In the genomic region with DNA sequence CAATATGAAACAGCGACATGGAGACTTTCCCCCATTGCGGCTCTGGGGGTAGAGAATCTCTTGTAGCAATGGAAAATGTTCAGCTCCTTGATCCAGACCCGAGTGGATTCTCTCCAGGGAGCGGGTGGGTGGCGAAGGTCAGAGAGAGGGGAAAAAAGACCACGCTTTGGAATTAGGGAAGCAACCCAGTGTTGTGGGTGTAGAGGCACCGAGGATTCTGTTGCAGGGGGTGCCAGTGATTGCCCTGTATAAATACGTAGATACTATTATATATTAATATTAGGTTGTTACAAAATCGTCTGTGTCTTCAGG, we compare ENCODE assay signal across 8 cellular contexts.
A peak's percentile ranks its signal among the peaks of the same experiment; 100 is the strongest.
DNase-seq lines count a peak whose midpoint lies in the region; ATAC-seq, FAIRE-seq and TF ChIP-seq lines count a peak whose summit lies in the region.

No MANE protein-coding gene starts in this region.

- H4K20me1 ChIP-seq in OCI-LY3 (ENCODE audit: insufficient read depth, low read length), result no peaks in the 10 kb centered on the region

- H3K27me3 Mint-ChIP-seq in Calu3 (ENCODE audit: unreplicated experiment), result no peaks in the 10 kb centered on the region
- H3K27me3 Mint-ChIP-seq in natural killer cell treated with Interleukin-12 subunit alpha and Interleukin-12 subunit beta and Interleukin-15 and Interleukin-18, amount 100 ng/mL, for 72 hours, result peaks cover 0 to 2% of the 10 kb centered on the region in 2 donors

- H2AFZ ChIP-seq in OCI-LY3 (ENCODE audit: low read depth, low read length), result peak overlapping the region; percentile 31; the same call in 1 of the 2 replicates

- H3K4me1 ChIP-seq in OCI-LY3 (ENCODE audit: low read length) (peaks cover 34% of the 10 kb centered on the region), duodenal mucosa (ENCODE audit: control insufficient read depth in 1 of 2, insufficient read depth in 2 of 2, low read length in 2 of 2) (peaks cover 29 to 40% of the 10 kb centered on the region in 2 donors)

- no peaks in the 10 kb centered on the region for H3K9me3 Mint-ChIP-seq in Calu3 (ENCODE audit: low read depth, unreplicated experiment)
- no peaks in the 10 kb centered on the region for H3K9me3 Mint-ChIP-seq in natural killer cell treated with Interleukin-12 subunit alpha and Interleukin-12 subunit beta and Interleukin-15 and Interleukin-18, amount 100 ng/mL, for 72 hours

- ATAC-seq in natural killer cell treated with Interleukin-12 subunit alpha and Interleukin-12 subunit beta and Interleukin-15 and Interleukin-18, amount 100 ng/mL, for 72 hours, result no peak
- no peak for ATAC-seq in GM21360 (IDR thresholded peaks at IDR 0.05; ENCODE audit: unreplicated experiment)
- no peak for ATAC-seq in GM18517 (IDR thresholded peaks at IDR 0.05; ENCODE audit: unreplicated experiment)

- FAIRE-seq in D721Med (lab: Jason Lieb, UNC), result no peak

- CTCF ChIA-PET in Calu3 (lab: Charles Lee), result interaction anchor here (1.1 to 1.5 kb wide), 5 partner anchors 136 to 395 kb away, joined by 3 to 10 read pairs (median 6); partner anchors contain the start of gene KRAS

- intact Hi-C loops in Calu3 (cut with micrococcal nuclease; ENCODE audit: unreplicated experiment), result loop anchor here (1.0 kb wide), 4 partner anchors 145 to 395 kb away; no protein-coding TSS in a partner anchor

- H3K79me2 ChIP-seq in OCI-LY3 (ENCODE audit: low read length), result peaks cover 11% of the 10 kb centered on the region

- H3K4me2 ChIP-seq in OCI-LY3 (ENCODE audit: low read length), result peak overlapping the region; percentile 98

- H3K9ac ChIP-seq in OCI-LY3 (ENCODE audit: low read length), result peak overlapping the region; percentile 77
- H3K9ac ChIP-seq in duodenal mucosa (ENCODE audit: low read depth in 1 of 2, low read length in 2 of 2), result peak overlapping the region; percentile 56 to 92

- peaks cover 9% of the 10 kb centered on the region for H3K4me1 Mint-ChIP-seq in Calu3 (ENCODE audit: low read depth, unreplicated experiment)
- peaks cover 26 to 38% of the 10 kb centered on the region in 2 donors for H3K4me1 Mint-ChIP-seq in natural killer cell treated with Interleukin-12 subunit alpha and Interleukin-12 subunit beta and Interleukin-15 and Interleukin-18, amount 100 ng/mL, for 72 hours (ENCODE audit: low read depth in 2 of 2)

- peak overlapping the region; percentile 96 for H3K27ac Mint-ChIP-seq in Calu3 (ENCODE audit: unreplicated experiment)
- peak overlapping the region; percentile 95 to 99 for H3K27ac Mint-ChIP-seq in natural killer cell treated with Interleukin-12 subunit alpha and Interleukin-12 subunit beta and Interleukin-15 and Interleukin-18, amount 100 ng/mL, for 72 hours

- H3K27ac ChIP-seq in OCI-LY3 (ENCODE audit: low read length) (peak overlapping the region; percentile 89), duodenal mucosa (ENCODE audit: low read depth, low read length) (peak overlapping the region; percentile 98)

- peak overlapping the region; percentile 91 for H3K4me3 ChIP-seq in OCI-LY3 (ENCODE audit: low read length)
- H3K4me3 ChIP-seq in duodenal mucosa (ENCODE audit: low read depth in 1 of 2, low read length in 2 of 2), result peak overlapping the region; percentile 84 to 87

- H3K27me3 ChIP-seq in OCI-LY3 (ENCODE audit: low read depth, low read length) (peaks cover 5% of the 10 kb centered on the region; the same call in 1 of the 2 replicates), duodenal mucosa (ENCODE audit: control insufficient read depth in 1 of 2, insufficient read depth in 2 of 2, low read length in 2 of 2) (no peaks in the 10 kb centered on the region)

- H3K9me3 ChIP-seq in OCI-LY3 (ENCODE audit: insufficient read depth, low read length) (no peaks in the 10 kb centered on the region), duodenal mucosa (ENCODE audit: control insufficient read depth in 1 of 2, low read length in 2 of 2) (no peaks in the 10 kb centered on the region)

- peak overlapping the region; percentile 88 for H3K4me3 Mint-ChIP-seq in Calu3 (ENCODE audit: low read depth, unreplicated experiment)
- peak overlapping the region; percentile 94 for H3K4me3 Mint-ChIP-seq in natural killer cell treated with Interleukin-12 subunit alpha and Interleukin-12 subunit beta and Interleukin-15 and Interleukin-18, amount 100 ng/mL, for 72 hours

- TF ChIP-seq CTCF in Calu3 (IDR thresholded peaks at IDR 0.05; ENCODE audit: unreplicated experiment) (no peak), OCI-LY3 (IDR thresholded peaks at IDR 0.05; ENCODE audit: low read depth, low read length) (no peak), D721Med (IDR thresholded peaks at IDR 0.05; ENCODE audit: insufficient read depth, missing control alignments) (no peak)

- peaks cover 27% of the 10 kb centered on the region for H3K36me3 Mint-ChIP-seq in Calu3 (ENCODE audit: insufficient read depth, unreplicated experiment)
- no peaks in the 10 kb centered on the region for H3K36me3 Mint-ChIP-seq in natural killer cell treated with Interleukin-12 subunit alpha and Interleukin-12 subunit beta and Interleukin-15 and Interleukin-18, amount 100 ng/mL, for 72 hours

- DNase-seq in Calu3 (no peak), D721Med (ENCODE audit: insufficient read length, low spot score) (no peak), RKO (ENCODE audit: low spot score) (no peak)
- DNase-seq in natural killer cell treated with Interleukin-12 subunit alpha and Interleukin-12 subunit beta and Interleukin-15 and Interleukin-18, amount 100 ng/mL, for 72 hours (ENCODE audit: low spot score), result no peak

- H3K36me3 ChIP-seq in OCI-LY3 (replicated peaks; ENCODE audit: low read depth, low read length) (peaks cover 9% of the 10 kb centered on the region), duodenal mucosa (ENCODE audit: control insufficient read depth in 1 of 2, insufficient read depth in 2 of 2, low read length in 2 of 2) (no peaks in the 10 kb centered on the region)

- BruUV-seq in Calu3 (replicated peaks; lab: Mats Ljungman, UMichigan), result no TSS peak
